14 cellular contexts compared by ENCODE assay signal in genomic region chr7:151708610-151709009, GRCh38.
"Had no signal": no experiment of that assay in that cellular context is flagged by ENCODE, and none has a peak within 500 bp of the region (broad histone marks: within the 10 kb centered on the region; RNA-seq: fewer than 3 reads in every experiment).

No MANE protein-coding gene starts in this region.

- ATAC-seq: naive thymus-derived CD8-positive, alpha-beta T cell; sciatic nerve; stimulated activated naive B cell treated with anti-CD40 and anti-IgM and Interleukin-4, amounts not matched to agents 10 μg/mL and 1 μg/mL and 100 μg/mL, for 72 hours; stimulated activated naive CD8-positive, alpha-beta T cell treated with anti-CD3 and anti-CD28 coated beads, Interleukin-15, amount 100 ng/mL, for 72 hours had no signal

- H3K27ac ChIP-seq: coronary artery, ovary, skin epidermis, thoracic aorta, transverse colon had no signal

- DNase-seq: central memory CD4-positive, alpha-beta T cell; effector CD8-positive, alpha-beta T cell; immature natural killer cell; naive thymus-derived CD8-positive, alpha-beta T cell; ovary; stimulated activated CD4-positive, alpha-beta T cell treated with anti-CD3 and anti-CD28 coated beads, Interleukin-2, amount 100 ng/mL, for 24 hours; stimulated activated CD4-positive, alpha-beta T cell treated with anti-CD3 and anti-CD28 coated beads, Interleukin-4, amount 100 ng/mL, for 4 hours; stimulated activated naive B cell treated with anti-CD40 and anti-IgM and Interleukin-4, amounts not matched to agents 10 μg/mL and 1 μg/mL and 100 μg/mL, for 72 hours; stimulated activated naive CD8-positive, alpha-beta T cell treated with anti-CD3 and anti-CD28 coated beads, Interleukin-15, amount 100 ng/mL, for 72 hours; transverse colon had no signal

- H3K27me3 ChIP-seq: ovary, transverse colon had no signal

- H3K36me3 ChIP-seq: ovary, thoracic aorta, transverse colon had no signal

- H3K4me3 ChIP-seq: coronary artery, ovary, skin epidermis, thoracic aorta, transverse colon had no signal

- H3K9me3 ChIP-seq: ovary, thoracic aorta, transverse colon had no signal
